Comparison of ENCODE assay signal across 18 cellular contexts in the genomic region with DNA sequence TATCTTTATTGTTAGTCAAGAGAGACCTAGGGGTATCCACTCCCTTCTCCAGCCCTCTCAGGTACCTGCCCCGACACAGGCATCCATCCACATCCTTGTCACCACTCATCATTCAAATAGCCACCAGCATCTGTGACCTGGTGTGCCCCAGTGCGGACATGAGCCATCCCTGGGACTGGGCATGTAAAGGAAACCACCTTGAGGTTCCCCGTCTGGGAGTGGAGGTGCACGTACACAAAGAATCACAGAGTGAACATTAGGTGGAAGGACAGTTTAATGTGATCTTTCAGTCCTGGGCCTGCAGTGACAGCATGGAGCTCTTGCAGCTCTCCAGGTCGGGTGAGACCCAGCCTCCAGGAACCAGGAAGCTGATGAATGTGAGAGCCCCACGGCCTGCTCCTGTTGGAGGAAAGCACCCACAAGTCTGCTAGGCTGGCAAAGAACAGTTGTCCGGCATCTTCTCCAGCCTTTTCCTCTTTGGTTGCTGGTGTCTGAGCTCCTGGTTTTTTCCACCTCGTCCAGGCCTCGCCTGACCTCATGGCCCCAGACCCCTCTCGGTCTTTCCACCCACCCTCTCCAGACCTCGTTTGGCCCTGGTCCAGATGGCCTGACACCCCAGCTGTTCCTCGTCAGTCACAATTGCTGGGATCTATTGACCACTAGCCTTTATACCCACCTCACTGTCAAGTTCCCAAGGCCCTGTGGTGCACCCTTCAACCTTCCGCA. TPM values are rescaled to one million over a fixed set of nuclear protein-coding genes. Genes with fewer than 3 reads are reported as not detected.
DNase-seq lines count a peak whose midpoint lies in the region; ATAC-seq, FAIRE-seq and TF ChIP-seq lines count a peak whose summit lies in the region.
"Had no signal": no experiment of that assay in that cellular context is flagged by ENCODE, and none has a peak within 500 bp of the region (broad histone marks: within the 10 kb centered on the region; RNA-seq: fewer than 3 reads in every experiment).

No MANE protein-coding gene starts in this region.

- no peaks in the 10 kb centered on the region for H3K9me3 ChIP-seq in HepG2 (ENCODE audit: low read length)
- H3K9me3 ChIP-seq: BLaER1 treated with 17β-estradiol and CSF1 and Interleukin-3, amounts not matched to agents 10 nM and 100 nM had no signal

- no peak overlapping the region for H2AFZ ChIP-seq in HepG2 (ENCODE audit: low read length)

- no peaks in the 10 kb centered on the region for H3K79me2 ChIP-seq in HepG2 (ENCODE audit: insufficient read depth, low read length)

- DNase-seq in activated CD4-positive, alpha-beta T cell treated with anti-CD3 and anti-CD28 coated beads, Interleukin-2, amount 10 ng/mL, durations not matched to agents 7 days and 5 days: no peak
- DNase-seq in activated CD4-positive, alpha-beta T cell treated with anti-CD3 and anti-CD28 coated beads for 36 hours: no peak
- DNase-seq in HepG2 (ENCODE audit: low spot score) (no peak), globus pallidus (ENCODE audit: low spot score) (no peak)
- no peak for DNase-seq in stimulated activated effector memory CD8-positive, alpha-beta T cell treated with anti-CD3 and anti-CD28 coated beads, Interleukin-12 subunit alpha, Interleukin-12 subunit beta, amount 100 ng/mL, for 72 hours (ENCODE audit: low spot score in 2 of 2)
- DNase-seq: DMS 273 treated with DMSO at 0.1 percent for 48 hours, EL, KG1, NCI-H1092, NCI-H345, PC-3, SHP77 had no signal

- no peaks in the 10 kb centered on the region for H3K27me3 ChIP-seq in HepG2 (ENCODE audit: control insufficient read depth in 1 of 2, insufficient read depth in 2 of 2, low read length in 2 of 2)
- H3K27me3 ChIP-seq: BLaER1 treated with 17β-estradiol and CSF1 and Interleukin-3, amounts not matched to agents 10 nM and 100 nM had no signal

- no TSS peak for BruUV-seq in HepG2 (replicated peaks; lab: Mats Ljungman, UMichigan)

- intact Hi-C loops in activated CD4-positive, alpha-beta T cell treated with anti-CD3 and anti-CD28 coated beads for 36 hours (cut with DNase I, micrococcal nuclease): loop anchor here in 1 of 2 experiments (5.0 kb wide), 1 partner anchor 104 kb away; no protein-coding TSS in a partner anchor
- intact Hi-C loops in HepG2 (cut with micrococcal nuclease; ENCODE audit: unreplicated experiment): no loop called here

- peaks cover 17% of the 10 kb centered on the region for H3K4me1 Mint-ChIP-seq in activated CD4-positive, alpha-beta T cell treated with anti-CD3 and anti-CD28 coated beads, Interleukin-2, amount 10 ng/mL, durations not matched to agents 7 days and 5 days
- peaks cover 13% of the 10 kb centered on the region for H3K4me1 Mint-ChIP-seq in activated CD4-positive, alpha-beta T cell treated with anti-CD3 and anti-CD28 coated beads for 36 hours
- H3K4me1 Mint-ChIP-seq in stimulated activated effector memory CD8-positive, alpha-beta T cell treated with anti-CD3 and anti-CD28 coated beads, Interleukin-12 subunit alpha, Interleukin-12 subunit beta, amount 100 ng/mL, for 72 hours: peaks cover 8% of the 10 kb centered on the region

- H4K20me1 ChIP-seq in HepG2 (ENCODE audit: insufficient read depth, low read length): no peaks in the 10 kb centered on the region

- H3K4me3 Mint-ChIP-seq in activated CD4-positive, alpha-beta T cell treated with anti-CD3 and anti-CD28 coated beads, Interleukin-2, amount 10 ng/mL, durations not matched to agents 7 days and 5 days: no peak overlapping the region
- H3K4me3 Mint-ChIP-seq in activated CD4-positive, alpha-beta T cell treated with anti-CD3 and anti-CD28 coated beads for 36 hours: no peak overlapping the region
- H3K4me3 Mint-ChIP-seq in stimulated activated effector memory CD8-positive, alpha-beta T cell treated with anti-CD3 and anti-CD28 coated beads, Interleukin-12 subunit alpha, Interleukin-12 subunit beta, amount 100 ng/mL, for 72 hours: no peak overlapping the region

- no peak overlapping the region for H3K27ac ChIP-seq in HepG2 (ENCODE audit: extremely low read length, insufficient read depth, low read length)
- H3K27ac ChIP-seq: BLaER1 treated with 17β-estradiol and CSF1 and Interleukin-3, amounts not matched to agents 10 nM and 100 nM had no signal

- in situ Hi-C loops in HepG2 (cut with HindIII; ENCODE audit: extremely low pct_ligation_motif_present, low pct_unique_long_range_greater_than_20kb): no loop called here

- no peak for TF ChIP-seq CTCF in HepG2 (CRISPR knock-in tag; IDR thresholded peaks at IDR 0.05)

- no peaks in the 10 kb centered on the region for H3K9me3 Mint-ChIP-seq in activated CD4-positive, alpha-beta T cell treated with anti-CD3 and anti-CD28 coated beads, Interleukin-2, amount 10 ng/mL, durations not matched to agents 7 days and 5 days
- no peaks in the 10 kb centered on the region for H3K9me3 Mint-ChIP-seq in activated CD4-positive, alpha-beta T cell treated with anti-CD3 and anti-CD28 coated beads for 36 hours (ENCODE audit: low read depth)
- no peaks in the 10 kb centered on the region for H3K9me3 Mint-ChIP-seq in stimulated activated effector memory CD8-positive, alpha-beta T cell treated with anti-CD3 and anti-CD28 coated beads, Interleukin-12 subunit alpha, Interleukin-12 subunit beta, amount 100 ng/mL, for 72 hours

- POLR2A ChIA-PET in activated CD4-positive, alpha-beta T cell treated with anti-CD3 and anti-CD28 coated beads, Interleukin-2, amount 10 ng/mL, durations not matched to agents 7 days and 5 days (lab: Charles Lee): no interaction called here
- POLR2A ChIA-PET in activated CD4-positive, alpha-beta T cell treated with anti-CD3 and anti-CD28 coated beads for 36 hours (lab: Charles Lee): interaction anchor here (0.6 kb wide), 1 partner anchor 13 kb away, joined by 5 read pairs; no protein-coding TSS in a partner anchor
- POLR2A ChIA-PET in HepG2 (lab: Yijun Ruan, JAX): no interaction called here

- no peak for FAIRE-seq in HepG2 (lab: Jason Lieb, UNC)
- FAIRE-seq: GM18507, H54 had no signal

- TF ChIP-seq RAD21 in HepG2 (CRISPR knock-in tag; IDR thresholded peaks at IDR 0.05): no peak

- CTCF ChIA-PET in activated CD4-positive, alpha-beta T cell treated with anti-CD3 and anti-CD28 coated beads, Interleukin-2, amount 10 ng/mL, durations not matched to agents 7 days and 5 days (lab: Charles Lee): interaction anchor here (0.6 to 0.8 kb wide), 2 partner anchors 46 to 685 kb away, joined by 3 read pairs; a partner anchor contains a TSS
- CTCF ChIA-PET in activated CD4-positive, alpha-beta T cell treated with anti-CD3 and anti-CD28 coated beads for 36 hours (lab: Charles Lee): interaction anchor here (1.0 to 5.9 kb wide), 4 partner anchors 13 to 34 kb away, joined by 3 to 69 read pairs (median 19); a partner anchor contains a TSS
- CTCF ChIA-PET in HepG2 (lab: Yijun Ruan, JAX; ENCODE audit: low intra/inter-chr PET ratio, low total read pairs): no interaction called here

- H3K36me3 ChIP-seq in HepG2 (replicated peaks in 1 of 2; ENCODE audit: control insufficient read depth in 1 of 2, insufficient read depth in 2 of 2, low read length in 2 of 2): peaks cover 28 to 40% of the 10 kb centered on the region in 2 experiments; a peak in 4 of 5 replicates

- H3K4me1 ChIP-seq in HepG2 (ENCODE audit: insufficient read depth, low read length): peaks cover 8% of the 10 kb centered on the region; the same call in 1 of the 2 replicates

- H3K36me3 Mint-ChIP-seq in activated CD4-positive, alpha-beta T cell treated with anti-CD3 and anti-CD28 coated beads, Interleukin-2, amount 10 ng/mL, durations not matched to agents 7 days and 5 days (ENCODE audit: low read depth): peaks cover 41% of the 10 kb centered on the region
- H3K36me3 Mint-ChIP-seq in activated CD4-positive, alpha-beta T cell treated with anti-CD3 and anti-CD28 coated beads for 36 hours (ENCODE audit: low read depth): peaks cover 44% of the 10 kb centered on the region
- peaks cover 59% of the 10 kb centered on the region for H3K36me3 Mint-ChIP-seq in stimulated activated effector memory CD8-positive, alpha-beta T cell treated with anti-CD3 and anti-CD28 coated beads, Interleukin-12 subunit alpha, Interleukin-12 subunit beta, amount 100 ng/mL, for 72 hours

- no peak for ATAC-seq in activated CD4-positive, alpha-beta T cell treated with anti-CD3 and anti-CD28 coated beads for 36 hours
- no peak for ATAC-seq in HepG2
- ATAC-seq in stimulated activated effector memory CD8-positive, alpha-beta T cell treated with anti-CD3 and anti-CD28 coated beads, Interleukin-12 subunit alpha, Interleukin-12 subunit beta, amount 100 ng/mL, for 72 hours: no peak
- ATAC-seq in HG03439 (IDR thresholded peaks at IDR 0.05; ENCODE audit: unreplicated experiment): no peak
- ATAC-seq: PC-3 had no signal

- H3K27me3 Mint-ChIP-seq in activated CD4-positive, alpha-beta T cell treated with anti-CD3 and anti-CD28 coated beads, Interleukin-2, amount 10 ng/mL, durations not matched to agents 7 days and 5 days: no peaks in the 10 kb centered on the region
- no peaks in the 10 kb centered on the region for H3K27me3 Mint-ChIP-seq in activated CD4-positive, alpha-beta T cell treated with anti-CD3 and anti-CD28 coated beads for 36 hours

- no peak for TF ChIP-seq POLR2A in HepG2 (IDR thresholded peaks at IDR 0.05; ENCODE audit: insufficient read depth in 1 of 2, low read depth in 2 of 2, low read length in 2 of 2)

- H3K4me2 ChIP-seq in HepG2 (ENCODE audit: low read depth, low read length): no peak overlapping the region
- H3K4me2 ChIP-seq: BLaER1 treated with 17β-estradiol and CSF1 and Interleukin-3, amounts not matched to agents 10 nM and 100 nM had no signal

- no peak overlapping the region for H3K4me3 ChIP-seq in HepG2 (replicated peaks in 1 of 3; ENCODE audit: insufficient read depth in 1 of 3, low read depth in 2 of 3, low read length in 3 of 3)
- H3K4me3 ChIP-seq: BLaER1 treated with 17β-estradiol and CSF1 and Interleukin-3, amounts not matched to agents 10 nM and 100 nM had no signal

- TF ChIP-seq EP300 in HepG2 (IDR thresholded peaks at IDR 0.05; ENCODE audit: low read depth in 2 of 2, low read length in 2 of 2) (no peak), HepG2 (CRISPR knock-in tag; IDR thresholded peaks at IDR 0.05; ENCODE audit: borderline replicate concordance) (no peak)

- peak overlapping the region; percentile 39 for H3K27ac Mint-ChIP-seq in activated CD4-positive, alpha-beta T cell treated with anti-CD3 and anti-CD28 coated beads, Interleukin-2, amount 10 ng/mL, durations not matched to agents 7 days and 5 days
- no peak overlapping the region for H3K27ac Mint-ChIP-seq in activated CD4-positive, alpha-beta T cell treated with anti-CD3 and anti-CD28 coated beads for 36 hours
- no peak overlapping the region for H3K27ac Mint-ChIP-seq in stimulated activated effector memory CD8-positive, alpha-beta T cell treated with anti-CD3 and anti-CD28 coated beads, Interleukin-12 subunit alpha, Interleukin-12 subunit beta, amount 100 ng/mL, for 72 hours

- no peak overlapping the region for H3K9ac ChIP-seq in HepG2 (ENCODE audit: insufficient read depth, low read depth, low read length)

- WGBS in HepG2 (ENCODE audit: low lambda C conversion rate): 92% methylated on average over 12 of the region's 13 CpGs

RNA-seq across cellular contexts. Expression of a gene that starts 16.5 kb away (rescaled TPM):
- 100 to 1,000 TPM; 125 to 153 TPM for total RNA-seq in activated CD4-positive, alpha-beta T cell treated with anti-CD3 and anti-CD28 coated beads, Interleukin-2, amount 10 ng/mL, durations not matched to agents 7 days and 5 days
- total RNA-seq in activated CD4-positive, alpha-beta T cell treated with anti-CD3 and anti-CD28 coated beads for 36 hours: 100 to 1,000 TPM; 134 to 212 TPM
- 117 and 172 TPM in 2 replicates for total RNA-seq in HepG2 (2016; rRNA removed; fragmentation: Illumina TruSeq; extraction: Trizol)
- total RNA-seq in HepG2 (2016; cell fraction: cytosol; rRNA removed; fragmentation: Illumina TruSeq; extraction: Trizol; ENCODE audit: low read depth): 23.5 and 27.8 TPM in 2 replicates
- 119 and 174 TPM in 2 replicates for total RNA-seq in HepG2 (2016; cell fraction: insoluble cytoplasmic fraction; rRNA removed; fragmentation: Illumina TruSeq; extraction: Trizol)
- 34.7 and 39.6 TPM in 2 replicates for total RNA-seq in HepG2 (2016; cell fraction: membrane; rRNA removed; fragmentation: Illumina TruSeq; extraction: Trizol)
- total RNA-seq in HepG2 (2016; cell fraction: nucleus; rRNA removed; fragmentation: Illumina TruSeq; extraction: Trizol): 57.8 and 58.4 TPM in 2 replicates
- 78.5 and 83.0 TPM in 2 replicates for polyA plus RNA-seq in HepG2 (2011; rRNA removed)
- polyA plus RNA-seq in HepG2 (2011; cell fraction: cytosol; rRNA removed): 85.7 and 91.7 TPM in 2 replicates
- polyA plus RNA-seq in HepG2 (2011; cell fraction: nucleus; rRNA removed): 55.6 and 67.0 TPM in 2 replicates
- 61.4 and 66.9 TPM in 2 replicates for polyA plus RNA-seq in HepG2 (2012)
- 17.8 and 18.9 TPM in 2 replicates for polyA plus RNA-seq in HepG2 (2016; cell fraction: cytosol; fragmentation: Illumina TruSeq; extraction: Trizol; ENCODE audit: low read depth)
- 134 and 147 TPM in 2 replicates for polyA plus RNA-seq in HepG2 (2016; cell fraction: insoluble cytoplasmic fraction; fragmentation: Illumina TruSeq; extraction: Trizol; ENCODE audit: low read depth)
- polyA plus RNA-seq in HepG2 (2016; cell fraction: membrane; fragmentation: Illumina TruSeq; extraction: Trizol; ENCODE audit: low read depth): 24.1 and 26.8 TPM in 2 replicates
- 102 and 107 TPM in 2 replicates for polyA plus RNA-seq in HepG2 (2016; cell fraction: nucleus; fragmentation: Illumina TruSeq; extraction: Trizol; ENCODE audit: insufficient read depth, low read depth)
- polyA minus RNA-seq in HepG2 (2011; rRNA and poly(A)+ RNA removed; ENCODE audit: low replicate concordance): 52.2 and 63.9 TPM in 2 replicates
- polyA minus RNA-seq in HepG2 (2011; cell fraction: cytosol; rRNA and poly(A)+ RNA removed): 23.7 and 24.1 TPM in 2 replicates
- 29.9 and 34.1 TPM in 2 replicates for polyA minus RNA-seq in HepG2 (2011; cell fraction: nucleus; rRNA and poly(A)+ RNA removed)

RNA-seq across cellular contexts. Expression of a gene that starts 17.2 kb away (rescaled TPM):
- 10 to 100 TPM; 11.3 to 12.7 TPM for total RNA-seq in activated CD4-positive, alpha-beta T cell treated with anti-CD3 and anti-CD28 coated beads, Interleukin-2, amount 10 ng/mL, durations not matched to agents 7 days and 5 days
- total RNA-seq in activated CD4-positive, alpha-beta T cell treated with anti-CD3 and anti-CD28 coated beads for 36 hours: 10 to 100 TPM; 19.6 to 23.3 TPM
- 12.9 and 15.1 TPM in 2 replicates for total RNA-seq in HepG2 (2016; rRNA removed; fragmentation: Illumina TruSeq; extraction: Trizol)
- total RNA-seq in HepG2 (2016; cell fraction: cytosol; rRNA removed; fragmentation: Illumina TruSeq; extraction: Trizol; ENCODE audit: low read depth): 4.3 and 4.7 TPM in 2 replicates
- total RNA-seq in HepG2 (2016; cell fraction: insoluble cytoplasmic fraction; rRNA removed; fragmentation: Illumina TruSeq; extraction: Trizol): 12.6 and 15.2 TPM in 2 replicates
- total RNA-seq in HepG2 (2016; cell fraction: membrane; rRNA removed; fragmentation: Illumina TruSeq; extraction: Trizol): 7.0 and 8.3 TPM in 2 replicates
- total RNA-seq in HepG2 (2016; cell fraction: nucleus; rRNA removed; fragmentation: Illumina TruSeq; extraction: Trizol): 11.1 and 12.1 TPM in 2 replicates
- 18.2 and 19.0 TPM in 2 replicates for polyA plus RNA-seq in HepG2 (2011; rRNA removed)
- polyA plus RNA-seq in HepG2 (2011; cell fraction: cytosol; rRNA removed): 16.5 and 17.1 TPM in 2 replicates
- 39.8 and 57.2 TPM in 2 replicates for polyA plus RNA-seq in HepG2 (2011; cell fraction: nucleus; rRNA removed)
- polyA plus RNA-seq in HepG2 (2012): 16.8 and 22.4 TPM in 2 replicates
- 3.1 TPM in 2 replicates for polyA plus RNA-seq in HepG2 (2016; cell fraction: cytosol; fragmentation: Illumina TruSeq; extraction: Trizol; ENCODE audit: low read depth)
- polyA plus RNA-seq in HepG2 (2016; cell fraction: insoluble cytoplasmic fraction; fragmentation: Illumina TruSeq; extraction: Trizol; ENCODE audit: low read depth): 15.2 and 18.2 TPM in 2 replicates
- 6.2 and 6.5 TPM in 2 replicates for polyA plus RNA-seq in HepG2 (2016; cell fraction: membrane; fragmentation: Illumina TruSeq; extraction: Trizol; ENCODE audit: low read depth)
- polyA plus RNA-seq in HepG2 (2016; cell fraction: nucleus; fragmentation: Illumina TruSeq; extraction: Trizol; ENCODE audit: insufficient read depth, low read depth): 43.9 and 44.8 TPM in 2 replicates
- polyA minus RNA-seq in HepG2 (2011; rRNA and poly(A)+ RNA removed; ENCODE audit: low replicate concordance): 12.3 and 25.8 TPM in 2 replicates
- polyA minus RNA-seq in HepG2 (2011; cell fraction: cytosol; rRNA and poly(A)+ RNA removed): 6.1 and 7.0 TPM in 2 replicates
- 15.4 and 20.0 TPM in 2 replicates for polyA minus RNA-seq in HepG2 (2011; cell fraction: nucleus; rRNA and poly(A)+ RNA removed)

RNA-seq across cellular contexts. Expression of a gene that starts 24.9 kb away (rescaled TPM):
- 1 to 10 TPM; 5.5 to 6.5 TPM for total RNA-seq in activated CD4-positive, alpha-beta T cell treated with anti-CD3 and anti-CD28 coated beads, Interleukin-2, amount 10 ng/mL, durations not matched to agents 7 days and 5 days
- under 1 TPM; 0.32 to 0.57 TPM for total RNA-seq in activated CD4-positive, alpha-beta T cell treated with anti-CD3 and anti-CD28 coated beads for 36 hours
- total RNA-seq in HepG2 (2016; rRNA removed; fragmentation: Illumina TruSeq; extraction: Trizol): not detected in 2 replicates
- not detected in 2 replicates for total RNA-seq in HepG2 (2016; cell fraction: cytosol; rRNA removed; fragmentation: Illumina TruSeq; extraction: Trizol; ENCODE audit: low read depth)
- not detected in 2 replicates for total RNA-seq in HepG2 (2016; cell fraction: insoluble cytoplasmic fraction; rRNA removed; fragmentation: Illumina TruSeq; extraction: Trizol)
- total RNA-seq in HepG2 (2016; cell fraction: membrane; rRNA removed; fragmentation: Illumina TruSeq; extraction: Trizol): not detected in 2 replicates
- total RNA-seq in HepG2 (2016; cell fraction: nucleus; rRNA removed; fragmentation: Illumina TruSeq; extraction: Trizol): not detected in 2 replicates
- polyA plus RNA-seq in HepG2 (2011; rRNA removed): not detected in 2 replicates
- polyA plus RNA-seq in HepG2 (2011; cell fraction: cytosol; rRNA removed): not detected in 2 replicates
- not detected in 2 replicates for polyA plus RNA-seq in HepG2 (2011; cell fraction: nucleus; rRNA removed)
- not detected in 2 replicates for polyA plus RNA-seq in HepG2 (2012)
- not detected in 2 replicates for polyA plus RNA-seq in HepG2 (2016; cell fraction: cytosol; fragmentation: Illumina TruSeq; extraction: Trizol; ENCODE audit: low read depth)
- not detected in 2 replicates for polyA plus RNA-seq in HepG2 (2016; cell fraction: insoluble cytoplasmic fraction; fragmentation: Illumina TruSeq; extraction: Trizol; ENCODE audit: low read depth)
- not detected in 2 replicates for polyA plus RNA-seq in HepG2 (2016; cell fraction: membrane; fragmentation: Illumina TruSeq; extraction: Trizol; ENCODE audit: low read depth)
- not detected in 2 replicates for polyA plus RNA-seq in HepG2 (2016; cell fraction: nucleus; fragmentation: Illumina TruSeq; extraction: Trizol; ENCODE audit: insufficient read depth, low read depth)
- not detected in 2 replicates for polyA minus RNA-seq in HepG2 (2011; rRNA and poly(A)+ RNA removed; ENCODE audit: low replicate concordance)
- not detected in 2 replicates for polyA minus RNA-seq in HepG2 (2011; cell fraction: cytosol; rRNA and poly(A)+ RNA removed)
- polyA minus RNA-seq in HepG2 (2011; cell fraction: nucleus; rRNA and poly(A)+ RNA removed): not detected in 2 replicates
- total RNA-seq: A172, MCF 10A, PC-3 had no signal

RNA-seq across cellular contexts. Expression of a gene that starts 35.6 kb away (rescaled TPM):
- 100 to 1,000 TPM; 325 to 377 TPM for total RNA-seq in activated CD4-positive, alpha-beta T cell treated with anti-CD3 and anti-CD28 coated beads, Interleukin-2, amount 10 ng/mL, durations not matched to agents 7 days and 5 days
- 10 to 100 TPM; 73.4 to 82.3 TPM for total RNA-seq in activated CD4-positive, alpha-beta T cell treated with anti-CD3 and anti-CD28 coated beads for 36 hours
- total RNA-seq in HepG2 (2016; rRNA removed; fragmentation: Illumina TruSeq; extraction: Trizol): 1.5 and 5.9 TPM in 2 replicates
- total RNA-seq in HepG2 (2016; cell fraction: cytosol; rRNA removed; fragmentation: Illumina TruSeq; extraction: Trizol; ENCODE audit: low read depth): 0.51 and 0.79 TPM in 2 replicates
- total RNA-seq in HepG2 (2016; cell fraction: insoluble cytoplasmic fraction; rRNA removed; fragmentation: Illumina TruSeq; extraction: Trizol): 1.7 and 6.0 TPM in 2 replicates
- 0.96 and 1.2 TPM in 2 replicates for total RNA-seq in HepG2 (2016; cell fraction: membrane; rRNA removed; fragmentation: Illumina TruSeq; extraction: Trizol)
- total RNA-seq in HepG2 (2016; cell fraction: nucleus; rRNA removed; fragmentation: Illumina TruSeq; extraction: Trizol): 6.6 and 7.9 TPM in 2 replicates
- 14.8 and 17.4 TPM in 2 replicates for polyA plus RNA-seq in HepG2 (2011; rRNA removed)
- 2.8 and 4.0 TPM in 2 replicates for polyA plus RNA-seq in HepG2 (2011; cell fraction: cytosol; rRNA removed)
- 254 and 355 TPM in 2 replicates for polyA plus RNA-seq in HepG2 (2011; cell fraction: nucleus; rRNA removed)
- 11.4 and 16.7 TPM in 2 replicates for polyA plus RNA-seq in HepG2 (2012)
- 0.29 and 0.37 TPM in 2 replicates for polyA plus RNA-seq in HepG2 (2016; cell fraction: cytosol; fragmentation: Illumina TruSeq; extraction: Trizol; ENCODE audit: low read depth)
- polyA plus RNA-seq in HepG2 (2016; cell fraction: insoluble cytoplasmic fraction; fragmentation: Illumina TruSeq; extraction: Trizol; ENCODE audit: low read depth): 1.6 and 2.4 TPM in 2 replicates
- 0.88 and 1.1 TPM in 2 replicates for polyA plus RNA-seq in HepG2 (2016; cell fraction: membrane; fragmentation: Illumina TruSeq; extraction: Trizol; ENCODE audit: low read depth)
- polyA plus RNA-seq in HepG2 (2016; cell fraction: nucleus; fragmentation: Illumina TruSeq; extraction: Trizol; ENCODE audit: insufficient read depth, low read depth): 30.4 and 30.9 TPM in 2 replicates
- 2.9 and 7.7 TPM in 2 replicates for polyA minus RNA-seq in HepG2 (2011; rRNA and poly(A)+ RNA removed; ENCODE audit: low replicate concordance)
- polyA minus RNA-seq in HepG2 (2011; cell fraction: cytosol; rRNA and poly(A)+ RNA removed): 1.9 and 2.7 TPM in 2 replicates
- polyA minus RNA-seq in HepG2 (2011; cell fraction: nucleus; rRNA and poly(A)+ RNA removed): 13.7 and 13.8 TPM in 2 replicates

RNA-seq across cellular contexts. Expression of a gene that starts 45.8 kb away (rescaled TPM):
- 100 to 1,000 TPM; 111 to 124 TPM for total RNA-seq in activated CD4-positive, alpha-beta T cell treated with anti-CD3 and anti-CD28 coated beads, Interleukin-2, amount 10 ng/mL, durations not matched to agents 7 days and 5 days
- 100 to 1,000 TPM; 104 to 124 TPM for total RNA-seq in activated CD4-positive, alpha-beta T cell treated with anti-CD3 and anti-CD28 coated beads for 36 hours
- 62.1 and 65.0 TPM in 2 replicates for total RNA-seq in HepG2 (2016; rRNA removed; fragmentation: Illumina TruSeq; extraction: Trizol)
- total RNA-seq in HepG2 (2016; cell fraction: cytosol; rRNA removed; fragmentation: Illumina TruSeq; extraction: Trizol; ENCODE audit: low read depth): 21.7 and 29.0 TPM in 2 replicates
- 55.5 and 60.4 TPM in 2 replicates for total RNA-seq in HepG2 (2016; cell fraction: insoluble cytoplasmic fraction; rRNA removed; fragmentation: Illumina TruSeq; extraction: Trizol)
- total RNA-seq in HepG2 (2016; cell fraction: membrane; rRNA removed; fragmentation: Illumina TruSeq; extraction: Trizol): 36.9 and 43.2 TPM in 2 replicates
- total RNA-seq in HepG2 (2016; cell fraction: nucleus; rRNA removed; fragmentation: Illumina TruSeq; extraction: Trizol): 37.1 and 38.2 TPM in 2 replicates
- 63.8 and 84.3 TPM in 2 replicates for polyA plus RNA-seq in HepG2 (2011; rRNA removed)
- polyA plus RNA-seq in HepG2 (2011; cell fraction: cytosol; rRNA removed): 47.5 and 48.4 TPM in 2 replicates
- 143 and 165 TPM in 2 replicates for polyA plus RNA-seq in HepG2 (2011; cell fraction: nucleus; rRNA removed)
- 24.6 and 31.6 TPM in 2 replicates for polyA plus RNA-seq in HepG2 (2012)
- 10.5 and 10.6 TPM in 2 replicates for polyA plus RNA-seq in HepG2 (2016; cell fraction: cytosol; fragmentation: Illumina TruSeq; extraction: Trizol; ENCODE audit: low read depth)
- 53.7 and 58.5 TPM in 2 replicates for polyA plus RNA-seq in HepG2 (2016; cell fraction: insoluble cytoplasmic fraction; fragmentation: Illumina TruSeq; extraction: Trizol; ENCODE audit: low read depth)
- polyA plus RNA-seq in HepG2 (2016; cell fraction: membrane; fragmentation: Illumina TruSeq; extraction: Trizol; ENCODE audit: low read depth): 26.8 and 29.3 TPM in 2 replicates
- polyA plus RNA-seq in HepG2 (2016; cell fraction: nucleus; fragmentation: Illumina TruSeq; extraction: Trizol; ENCODE audit: insufficient read depth, low read depth): 68.0 and 76.5 TPM in 2 replicates
- 155 and 191 TPM in 2 replicates for polyA minus RNA-seq in HepG2 (2011; rRNA and poly(A)+ RNA removed; ENCODE audit: low replicate concordance)
- polyA minus RNA-seq in HepG2 (2011; cell fraction: cytosol; rRNA and poly(A)+ RNA removed): 24.9 and 36.3 TPM in 2 replicates
- polyA minus RNA-seq in HepG2 (2011; cell fraction: nucleus; rRNA and poly(A)+ RNA removed): 47.4 and 55.1 TPM in 2 replicates
